In the genomic region with DNA sequence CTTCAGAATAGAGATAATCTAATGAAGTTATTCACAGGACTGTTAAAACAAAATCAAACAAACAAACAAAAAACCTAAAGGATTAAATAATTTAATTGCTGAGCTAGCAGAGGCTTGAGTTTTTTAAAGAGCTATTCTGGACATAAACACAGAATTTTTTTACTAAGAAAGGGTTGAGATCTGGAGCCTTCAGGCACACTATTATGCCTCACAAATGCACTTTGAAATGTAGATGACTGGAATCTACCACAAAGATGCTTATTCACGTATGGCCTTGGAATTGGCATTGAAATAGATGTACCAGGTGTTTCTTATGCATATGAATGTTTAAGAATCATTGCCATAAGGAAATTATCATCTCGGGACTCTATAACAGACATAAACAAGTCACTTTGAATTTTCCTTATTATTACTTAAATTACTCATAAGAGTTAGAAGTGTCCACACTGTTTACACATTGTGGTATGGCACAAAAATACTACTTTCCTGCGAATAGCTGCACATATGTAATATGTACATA, we compare ENCODE assay signal across 23 cellular contexts.
"Had no signal": no experiment of that assay in that cellular context is flagged by ENCODE, and none has a peak within 500 bp of the region (broad histone marks: within the 10 kb centered on the region; RNA-seq: fewer than 3 reads in every experiment).

No MANE protein-coding gene starts in this region.

- H3K9me3 Mint-ChIP-seq: activated CD4-positive, alpha-beta memory T cell treated with anti-CD3 and anti-CD28 coated beads for 36 hours; activated naive CD4-positive, alpha-beta T cell treated with anti-CD3 and anti-CD28 coated beads for 36 hours; activated T-cell treated with anti-CD3 and anti-CD28 coated beads, Interleukin-2, amount 50 U/mL, for 72 hours; brain; effector memory CD8-positive, alpha-beta T cell; memory B cell; nephron; stimulated activated effector memory CD8-positive, alpha-beta T cell treated with anti-CD3 and anti-CD28 coated beads, Interleukin-12 subunit alpha, Interleukin-12 subunit beta, amount 100 ng/mL, for 72 hours had no signal

- H3K4me3 ChIP-seq: dorsolateral prefrontal cortex, right lobe of liver, stomach, suprapubic skin, tibial nerve had no signal

- H3K4me1 ChIP-seq: right lobe of liver, stomach, suprapubic skin, tibial nerve had no signal

- H3K27ac Mint-ChIP-seq: activated CD4-positive, alpha-beta memory T cell treated with anti-CD3 and anti-CD28 coated beads for 36 hours; activated naive CD4-positive, alpha-beta T cell treated with anti-CD3 and anti-CD28 coated beads for 36 hours; activated T-cell treated with anti-CD3 and anti-CD28 coated beads, Interleukin-2, amount 50 U/mL, for 72 hours; brain; memory B cell; nephron; stimulated activated effector memory CD8-positive, alpha-beta T cell treated with anti-CD3 and anti-CD28 coated beads, Interleukin-12 subunit alpha, Interleukin-12 subunit beta, amount 100 ng/mL, for 72 hours had no signal

- ATAC-seq: activated T-cell treated with anti-CD3 and anti-CD28 coated beads, Interleukin-2, amount 50 U/mL, for 72 hours; effector memory CD8-positive, alpha-beta T cell; esophagus mucosa; left colon; right lobe of liver; stimulated activated effector memory CD8-positive, alpha-beta T cell treated with anti-CD3 and anti-CD28 coated beads, Interleukin-12 subunit alpha, Interleukin-12 subunit beta, amount 100 ng/mL, for 72 hours had no signal

- H3K27ac ChIP-seq: dorsolateral prefrontal cortex, right lobe of liver, stomach, suprapubic skin, tibial nerve had no signal

- H3K36me3 Mint-ChIP-seq: brain had no signal

- DNase-seq: activated CD4-positive, alpha-beta memory T cell treated with anti-CD3 and anti-CD28 coated beads for 36 hours; activated CD4-positive, alpha-beta T cell treated with anti-CD3 and anti-CD28 coated beads for 4 hours; activated CD4-positive, CD25-positive, alpha-beta regulatory T cell; activated effector memory CD4-positive, alpha-beta T cell treated with Interleukin-2 at 50 U/mL for 16 hours; activated naive CD4-positive, alpha-beta T cell treated with anti-CD3 and anti-CD28 coated beads for 36 hours; activated T-cell treated with anti-CD3 and anti-CD28 coated beads, Interleukin-2, amount 50 U/mL, for 72 hours; amygdala; caudate nucleus; dorsolateral prefrontal cortex; effector memory CD8-positive, alpha-beta T cell; left colon; right lobe of liver; small intestine; stimulated activated CD4-positive, alpha-beta T cell treated with anti-CD3 and anti-CD28 coated beads, Interleukin-2, amount 100 ng/mL, for 24 hours; stomach; T-helper 9 cell had no signal

- H3K9me3 ChIP-seq: right lobe of liver, stomach, suprapubic skin, tibial nerve had no signal

- H3K4me3 Mint-ChIP-seq: activated CD4-positive, alpha-beta memory T cell treated with anti-CD3 and anti-CD28 coated beads for 36 hours; activated naive CD4-positive, alpha-beta T cell treated with anti-CD3 and anti-CD28 coated beads for 36 hours; activated T-cell treated with anti-CD3 and anti-CD28 coated beads, Interleukin-2, amount 50 U/mL, for 72 hours; brain; effector memory CD8-positive, alpha-beta T cell; memory B cell; nephron; stimulated activated effector memory CD8-positive, alpha-beta T cell treated with anti-CD3 and anti-CD28 coated beads, Interleukin-12 subunit alpha, Interleukin-12 subunit beta, amount 100 ng/mL, for 72 hours had no signal

- H3K27me3 ChIP-seq: dorsolateral prefrontal cortex, right lobe of liver, stomach, suprapubic skin, tibial nerve had no signal

- H3K4me1 Mint-ChIP-seq: memory B cell; stimulated activated effector memory CD8-positive, alpha-beta T cell treated with anti-CD3 and anti-CD28 coated beads, Interleukin-12 subunit alpha, Interleukin-12 subunit beta, amount 100 ng/mL, for 72 hours had no signal

- H3K27me3 Mint-ChIP-seq: activated CD4-positive, alpha-beta memory T cell treated with anti-CD3 and anti-CD28 coated beads for 36 hours; effector memory CD8-positive, alpha-beta T cell; memory B cell had no signal
